Comparison of ENCODE assay signal across 17 cellular contexts in genomic region chr5:16879191-16879590, GRCh38.
"Had no signal": no experiment of that assay in that cellular context is flagged by ENCODE, and none has a peak within 500 bp of the region (broad histone marks: within the 10 kb centered on the region; RNA-seq: fewer than 3 reads in every experiment).

No MANE protein-coding gene starts in this region.

- H3K36me3 ChIP-seq: breast epithelium, right lobe of liver had no signal

- H3K27me3 Mint-ChIP-seq: dendritic cell treated with granulocyte-macrophage colony-stimulating factor and Interleukin-4, amounts not matched to agents 40 ng/mL and 50 ng/mL, for 4 days; stimulated activated naive CD8-positive, alpha-beta T cell treated with anti-CD3 and anti-CD28 coated beads, Interleukin-15, amount 100 ng/mL, for 72 hours had no signal

- H3K4me3 ChIP-seq: breast epithelium, esophagus squamous epithelium, right lobe of liver, testis had no signal

- H3K27ac Mint-ChIP-seq: activated T-cell treated with anti-CD3 and anti-CD28 coated beads, Interleukin-2, amount 50 U/mL, for 72 hours; dendritic cell treated with granulocyte-macrophage colony-stimulating factor and Interleukin-4, amounts not matched to agents 40 ng/mL and 50 ng/mL, for 4 days; stimulated activated naive CD8-positive, alpha-beta T cell treated with anti-CD3 and anti-CD28 coated beads, Interleukin-15, amount 100 ng/mL, for 72 hours; T-helper 1 cell treated with Interleukin-12 subunit alpha and Interleukin-12 subunit beta and Interleukin-4 antibody, amounts not matched to agents 30 μg/mL and 1 μg/mL, for 36 hours had no signal

- DNase-seq: activated CD4-positive, CD25-positive, alpha-beta regulatory T cell treated with anti-CD3 and anti-CD28 coated beads, Interleukin-2, amount 50 U/mL, for 72 hours; activated CD8-positive, alpha-beta memory T cell treated with anti-CD3 and anti-CD28 coated beads for 24 hours; activated CD8-positive, alpha-beta memory T cell treated with anti-CD3 and anti-CD28 coated beads, Interleukin-2, amount 50 U/mL, for 48 hours; activated effector memory CD4-positive, alpha-beta T cell treated with anti-CD3 and anti-CD28 coated beads, Interleukin-2, amount 50 U/mL, for 16 hours; activated naive CD4-positive, alpha-beta T cell treated with anti-CD3 and anti-CD28 coated beads, Interleukin-2, amount 50 U/mL, for 16 hours; activated T-cell treated with anti-CD3 and anti-CD28 coated beads, Interleukin-2, amount 50 U/mL, for 72 hours; aorta; effector CD8-positive, alpha-beta T cell; esophagus squamous epithelium; right lobe of liver; stimulated activated CD4-positive, alpha-beta T cell treated with anti-CD3 and anti-CD28 coated beads, Interleukin-15, amount 100 ng/mL, for 24 hours; stimulated activated CD4-positive, alpha-beta T cell treated with anti-CD3 and anti-CD28 coated beads, Interleukin-2, amount 100 ng/mL, for 48 hours; stimulated activated naive CD8-positive, alpha-beta T cell treated with anti-CD3 and anti-CD28 coated beads, Interleukin-15, amount 100 ng/mL, for 72 hours; testis had no signal

- H3K4me3 Mint-ChIP-seq: activated T-cell treated with anti-CD3 and anti-CD28 coated beads, Interleukin-2, amount 50 U/mL, for 72 hours; dendritic cell treated with granulocyte-macrophage colony-stimulating factor and Interleukin-4, amounts not matched to agents 40 ng/mL and 50 ng/mL, for 4 days; stimulated activated naive CD8-positive, alpha-beta T cell treated with anti-CD3 and anti-CD28 coated beads, Interleukin-15, amount 100 ng/mL, for 72 hours; T-helper 1 cell treated with Interleukin-12 subunit alpha and Interleukin-12 subunit beta and Interleukin-4 antibody, amounts not matched to agents 30 μg/mL and 1 μg/mL, for 36 hours had no signal

- H3K27ac ChIP-seq: breast epithelium, right lobe of liver, testis had no signal

- H3K4me1 ChIP-seq: breast epithelium had no signal

- H3K4me1 Mint-ChIP-seq: stimulated activated naive CD8-positive, alpha-beta T cell treated with anti-CD3 and anti-CD28 coated beads, Interleukin-15, amount 100 ng/mL, for 72 hours had no signal

- H3K9me3 ChIP-seq: breast epithelium, esophagus squamous epithelium, right lobe of liver, testis had no signal

- ATAC-seq: activated T-cell treated with anti-CD3 and anti-CD28 coated beads, Interleukin-2, amount 50 U/mL, for 72 hours; right lobe of liver; stimulated activated naive CD8-positive, alpha-beta T cell treated with anti-CD3 and anti-CD28 coated beads, Interleukin-15, amount 100 ng/mL, for 72 hours had no signal

- H3K27me3 ChIP-seq: breast epithelium, esophagus squamous epithelium, right lobe of liver, testis had no signal
